15 cellular contexts compared by ENCODE assay signal in genomic region chr17:40198576-40198975, GRCh38.
"Had no signal": no experiment of that assay in that cellular context is flagged by ENCODE, and none has a peak within 500 bp of the region (broad histone marks: within the 10 kb centered on the region; RNA-seq: fewer than 3 reads in every experiment).

No MANE protein-coding gene starts in this region.

- H3K4me3 Mint-ChIP-seq: mesothelial cell of epicardium, nephron progenitor cell, WTC11 had no signal

- H3K4me3 ChIP-seq: gastrocnemius medialis, left lung, SK-N-MC, transverse colon, uterus had no signal

- H3K27ac ChIP-seq: gastrocnemius medialis, left lung, SK-N-MC, transverse colon, uterus had no signal

- H3K4me1 ChIP-seq: gastrocnemius medialis, uterus had no signal

- H3K27me3 ChIP-seq: gastrocnemius medialis, left lung, transverse colon, uterus had no signal

- H3K9me3 ChIP-seq: gastrocnemius medialis, left lung, transverse colon, uterus had no signal

- H3K36me3 Mint-ChIP-seq: mesothelial cell of epicardium, WTC11 had no signal

- H3K36me3 ChIP-seq: gastrocnemius medialis, left lung, transverse colon, uterus had no signal

- DNase-seq: effector CD4-positive, alpha-beta T cell; gastrocnemius medialis; head of caudate nucleus; left lung; nephron progenitor cell; occipital lobe; retina; transverse colon; uterus had no signal

- FAIRE-seq: keratinocyte had no signal

- H3K27ac Mint-ChIP-seq: activated naive CD4-positive, alpha-beta T cell treated with anti-CD3 and anti-CD28 coated beads for 36 hours; mesothelial cell of epicardium; nephron progenitor cell; WTC11 had no signal

- ATAC-seq: esophagus mucosa, gastrocnemius medialis, left lung, WTC11 had no signal

- H3K9me3 Mint-ChIP-seq: activated naive CD4-positive, alpha-beta T cell treated with anti-CD3 and anti-CD28 coated beads for 36 hours; mesothelial cell of epicardium; nephron progenitor cell had no signal
